Comparison of ENCODE assay signal across 26 cellular contexts in the genomic region with DNA sequence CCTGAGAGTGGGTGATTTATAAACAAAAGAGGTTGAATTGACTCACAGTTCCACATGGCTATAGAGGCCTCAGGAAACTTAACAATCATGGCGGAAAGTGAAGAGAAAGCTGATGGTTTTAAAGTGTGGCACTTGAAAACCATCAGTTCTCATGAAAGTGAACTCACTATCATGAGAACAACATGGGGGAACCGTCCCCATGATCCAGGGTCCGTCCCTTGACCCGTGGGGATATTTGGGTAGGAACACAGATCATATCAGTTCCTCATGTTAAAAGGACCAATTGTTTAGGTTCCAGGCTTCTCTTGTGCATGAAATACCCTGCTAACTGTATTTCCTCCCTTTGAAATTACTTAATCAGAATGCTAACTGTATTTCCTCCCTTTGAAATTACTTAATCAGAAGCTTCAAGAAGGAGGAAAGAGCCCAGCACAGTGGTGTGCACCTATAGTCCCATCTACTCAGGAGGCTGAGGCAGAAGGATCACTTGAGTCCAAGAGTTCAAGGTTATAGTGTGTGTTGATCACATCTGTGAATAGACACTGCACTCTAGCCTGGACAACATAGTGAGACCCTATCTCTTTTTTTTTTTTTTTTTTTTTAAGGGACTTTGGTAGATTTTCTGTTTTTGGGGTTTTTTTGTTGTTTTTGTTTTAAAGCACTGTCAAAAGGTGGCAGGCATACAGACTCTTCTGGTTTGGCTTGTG.
"Had no signal": no experiment of that assay in that cellular context is flagged by ENCODE, and none has a peak within 500 bp of the region (broad histone marks: within the 10 kb centered on the region; RNA-seq: fewer than 3 reads in every experiment).

No MANE protein-coding gene starts in this region.

- FAIRE-seq: colon, kidney had no signal

- H3K27ac Mint-ChIP-seq: dendritic cell treated with granulocyte-macrophage colony-stimulating factor and Interleukin-4, amounts not matched to agents 40 ng/mL and 50 ng/mL, for 4 days; nephron; stimulated activated naive B cell treated with anti-CD40 and anti-IgM and Interleukin-4, amounts not matched to agents 10 μg/mL and 1 μg/mL and 100 μg/mL, for 72 hours had no signal

- H3K27ac ChIP-seq: gastroesophageal sphincter, psoas muscle, spleen, testis, tibial nerve, upper lobe of right lung had no signal

- H3K27me3 Mint-ChIP-seq: dendritic cell treated with granulocyte-macrophage colony-stimulating factor and Interleukin-4, amounts not matched to agents 40 ng/mL and 50 ng/mL, for 4 days; stimulated activated naive B cell treated with anti-CD40 and anti-IgM and Interleukin-4, amounts not matched to agents 10 μg/mL and 1 μg/mL and 100 μg/mL, for 72 hours; stimulated activated naive CD8-positive, alpha-beta T cell treated with anti-CD3 and anti-CD28 coated beads, Interleukin-15, amount 100 ng/mL, for 72 hours had no signal

- H3K4me3 Mint-ChIP-seq: dendritic cell treated with granulocyte-macrophage colony-stimulating factor and Interleukin-4, amounts not matched to agents 40 ng/mL and 50 ng/mL, for 4 days; immature natural killer cell; nephron; stimulated activated naive B cell treated with anti-CD40 and anti-IgM and Interleukin-4, amounts not matched to agents 10 μg/mL and 1 μg/mL and 100 μg/mL, for 72 hours; stimulated activated naive CD8-positive, alpha-beta T cell treated with anti-CD3 and anti-CD28 coated beads, Interleukin-15, amount 100 ng/mL, for 72 hours had no signal

- H3K27me3 ChIP-seq: gastroesophageal sphincter, spleen, testis, tibial nerve, upper lobe of right lung had no signal

- H3K4me3 ChIP-seq: gastroesophageal sphincter, lung, psoas muscle, spleen, testis, tibial nerve, upper lobe of right lung had no signal

- H3K9me3 Mint-ChIP-seq: dendritic cell treated with granulocyte-macrophage colony-stimulating factor and Interleukin-4, amounts not matched to agents 40 ng/mL and 50 ng/mL, for 4 days; immature natural killer cell; nephron; stimulated activated naive B cell treated with anti-CD40 and anti-IgM and Interleukin-4, amounts not matched to agents 10 μg/mL and 1 μg/mL and 100 μg/mL, for 72 hours; stimulated activated naive CD8-positive, alpha-beta T cell treated with anti-CD3 and anti-CD28 coated beads, Interleukin-15, amount 100 ng/mL, for 72 hours had no signal

- DNase-seq: cerebellar nuclear complex; glutamatergic neuron; immature natural killer cell; kidney; left cardiac atrium; left ventricle myocardium superior; mesenchymal stem cell; midbrain; psoas muscle; retina; spleen; stimulated activated CD4-positive, alpha-beta T cell treated with anti-CD3 and anti-CD28 coated beads, Interleukin-15, amount 100 ng/mL, for 24 hours; stimulated activated CD4-positive, alpha-beta T cell treated with anti-CD3 and anti-CD28 coated beads, Interleukin-1b, Interleukin-23, amount 100 ng/mL, for 48 hours; stimulated activated CD4-positive, alpha-beta T cell treated with anti-CD3 and anti-CD28 coated beads, Interleukin-4, amount 100 ng/mL, for 24 hours; stimulated activated naive B cell treated with anti-CD40 and anti-IgM and Interleukin-4, amounts not matched to agents 10 μg/mL and 1 μg/mL and 100 μg/mL, for 72 hours; stimulated activated naive CD8-positive, alpha-beta T cell treated with anti-CD3 and anti-CD28 coated beads, Interleukin-15, amount 100 ng/mL, for 72 hours; testis; upper lobe of right lung had no signal

- H3K4me1 ChIP-seq: psoas muscle had no signal

- ATAC-seq: esophagus mucosa; gastroesophageal sphincter; left cardiac atrium; left ventricle myocardium superior; psoas muscle; sciatic nerve; stimulated activated naive B cell treated with anti-CD40 and anti-IgM and Interleukin-4, amounts not matched to agents 10 μg/mL and 1 μg/mL and 100 μg/mL, for 72 hours; stimulated activated naive CD8-positive, alpha-beta T cell treated with anti-CD3 and anti-CD28 coated beads, Interleukin-15, amount 100 ng/mL, for 72 hours; upper lobe of right lung had no signal

- H3K4me1 Mint-ChIP-seq: stimulated activated naive CD8-positive, alpha-beta T cell treated with anti-CD3 and anti-CD28 coated beads, Interleukin-15, amount 100 ng/mL, for 72 hours had no signal

- H3K9me3 ChIP-seq: gastroesophageal sphincter, psoas muscle, spleen, testis, tibial nerve, upper lobe of right lung had no signal
